Comparison of ENCODE assay signal across 25 cellular contexts in genomic region chr7:128843938-128844621, GRCh38. TPM values are rescaled to one million over a fixed set of nuclear protein-coding genes. Genes with fewer than 3 reads are reported as not detected.
DNase-seq lines count a peak whose midpoint lies in the region; ATAC-seq, FAIRE-seq and TF ChIP-seq lines count a peak whose summit lies in the region.
"Had no signal": no experiment of that assay in that cellular context is flagged by ENCODE, and none has a peak within 500 bp of the region (broad histone marks: within the 10 kb centered on the region; RNA-seq: fewer than 3 reads in every experiment).

No MANE protein-coding gene starts in this region.

- TF ChIP-seq EP300 in esophagus muscularis mucosa (IDR thresholded peaks at IDR 0.05), result no peak

- H3K27me3 ChIP-seq in esophagus muscularis mucosa, result no peaks in the 10 kb centered on the region
- H3K27me3 ChIP-seq in psoas muscle (ENCODE audit: insufficient read depth in 3 of 3, low read length in 2 of 3), result no peaks in the 10 kb centered on the region
- no peaks in the 10 kb centered on the region for H3K27me3 ChIP-seq in stomach smooth muscle (ENCODE audit: control insufficient read depth in 1 of 2, insufficient read depth in 2 of 2, low read length in 2 of 2)
- H3K27me3 ChIP-seq: MG63 had no signal

- no peak for FAIRE-seq in GM12892 (lab: Jason Lieb, UNC)
- FAIRE-seq: GM19239, H54, HTR-8/SVneo had no signal

- ATAC-seq in left ventricle myocardium superior, result no peak
- peak; percentile 11 to 40 (median 19) for ATAC-seq in psoas muscle
- ATAC-seq: Panc1 had no signal

- H3K9me3 ChIP-seq in esophagus muscularis mucosa (no peaks in the 10 kb centered on the region), psoas muscle (no peaks in the 10 kb centered on the region), stomach smooth muscle (ENCODE audit: control insufficient read depth in 2 of 2, low read length in 2 of 2) (no peaks in the 10 kb centered on the region)
- H3K9me3 ChIP-seq: MG63 had no signal

- H3K4me1 ChIP-seq in esophagus muscularis mucosa (peaks cover under 1 to 12% (median 6%) of the 10 kb centered on the region in 4 donors), psoas muscle (peaks cover 15% of the 10 kb centered on the region), stomach smooth muscle (ENCODE audit: control insufficient read depth, insufficient read depth, low read length) (peaks cover 4% of the 10 kb centered on the region)

- intact Hi-C loops in cardiac septum (cut with DNase I), result no loop called here
- intact Hi-C loops in left ventricle myocardium superior (cut with micrococcal nuclease), result no loop called here
- intact Hi-C loops in esophagus muscularis mucosa (cut with DNase I), result no loop called here
- intact Hi-C loops in psoas muscle (cut with DNase I), result no loop called here

- H3K27ac ChIP-seq in esophagus muscularis mucosa (replicated peaks in 1 of 4) (peak overlapping the region; percentile 34 to 98 (median 66)), psoas muscle (peak overlapping the region; percentile 100), stomach smooth muscle (ENCODE audit: low read length) (peak overlapping the region; percentile 46)
- H3K27ac ChIP-seq: RWPE1, SK-N-MC had no signal

- H3K9ac ChIP-seq in stomach smooth muscle (ENCODE audit: low read length in 2 of 2), result no peak overlapping the region

- H3K4me3 ChIP-seq in esophagus muscularis mucosa, result no peak overlapping the region
- no peak overlapping the region for H3K4me3 ChIP-seq in psoas muscle
- no peak overlapping the region for H3K4me3 ChIP-seq in stomach smooth muscle (ENCODE audit: low read length in 2 of 2)
- H3K4me3 ChIP-seq: MG63, SK-N-MC had no signal

- no peak for TF ChIP-seq POLR2A in esophagus muscularis mucosa (IDR thresholded peaks at IDR 0.05; ENCODE audit: low read depth)
- no peak for TF ChIP-seq POLR2A in GM12892 (IDR thresholded peaks at IDR 0.05; ENCODE audit: low read depth, low read length)

- H3K36me3 ChIP-seq in esophagus muscularis mucosa, result peaks cover 69 to 100% (median 99%) of the 10 kb centered on the region in 4 donors
- H3K36me3 ChIP-seq in psoas muscle (ENCODE audit: insufficient read depth in 1 of 2, low read depth in 1 of 2), result peaks cover 0 to 100% of the 10 kb centered on the region in 2 donors
- peaks cover 82 to 88% of the 10 kb centered on the region in 2 donors for H3K36me3 ChIP-seq in stomach smooth muscle (ENCODE audit: control insufficient read depth in 2 of 2, insufficient read depth in 2 of 2, low read length in 2 of 2)

- TF ChIP-seq CTCF in esophagus muscularis mucosa (IDR thresholded peaks at IDR 0.05) (no peak), psoas muscle (IDR thresholded peaks at IDR 0.05) (no peak)

- DNase-seq in cardiac septum (ENCODE audit: low spot score) (peak; percentile 75), left ventricle myocardium superior (no peak), esophagus muscularis mucosa (ENCODE audit: extremely low spot score) (no peak), psoas muscle (peak; percentile 34 to 79), GM12892 (ENCODE audit: insufficient read length) (no peak), NCI-H187 (lab: John Stamatoyannopoulos, UW) (no peak)
- DNase-seq in effector CD4-positive, alpha-beta T cell, result no peak
- DNase-seq: 8988T, ACHN, Calu3, DMS153, DND-41, KG1, MG63, NCI-H2029 treated with DMSO at 0.1 percent for 48 hours, NCI-H2227 treated with DMSO at 0.1 percent for 48 hours, NCI-H526 treated with DMSO at 0.1 percent for 48 hours, SIG-M5 had no signal

- 93% methylated on average over 7 of the region's 17 CpGs for WGBS in esophagus muscularis mucosa
- 52 to 79% (median 53%) methylated on average over 15 to 17 of the region's 17 CpGs for WGBS in psoas muscle, 3 donors

RNA-seq across cellular contexts. Expression of gene FLNC, which starts 13.9 kb away (rescaled TPM):
- total RNA-seq in cardiac septum, result 1,261 TPM
- total RNA-seq in left ventricle myocardium superior, result 591 TPM
- total RNA-seq in esophagus muscularis mucosa, result 100 to 1,000 TPM; 391 to 932 (median 533) TPM
- 1,000 to 10,000 TPM; 2,884 to 6,311 (median 4,401) TPM for total RNA-seq in psoas muscle
- polyA plus RNA-seq in psoas muscle, result 1,000 to 10,000 TPM; 1,080 to 4,011 (median 1,658) TPM
- 0.08 TPM for polyA plus RNA-seq in GM12892 (2012; ENCODE audit: missing spikeins)

RNA-seq across cellular contexts. Expression of gene ATP6V1F, which starts 18.6 kb away (rescaled TPM):
- total RNA-seq in cardiac septum (80.0 TPM), left ventricle myocardium superior (115 TPM), esophagus muscularis mucosa (100 to 1,000 TPM in 2 of 4 donors, 10 to 100 TPM in 2; 74.3 to 108 (median 91.9) TPM), psoas muscle (100 to 1,000 TPM; 103 to 210 (median 131) TPM)
- 100 to 1,000 TPM; 141 to 156 (median 143) TPM for polyA plus RNA-seq in psoas muscle
- polyA plus RNA-seq in GM12892 (2012; ENCODE audit: missing spikeins), result 260 TPM

RNA-seq across cellular contexts. Expression of gene CCDC136, which starts 52.3 kb away (rescaled TPM):
- total RNA-seq in cardiac septum, result 14.5 TPM
- 6.5 TPM for total RNA-seq in left ventricle myocardium superior
- total RNA-seq in esophagus muscularis mucosa, result 10 to 100 TPM; 20.7 to 36.5 (median 33.7) TPM
- total RNA-seq in psoas muscle, result 10 to 100 TPM in 2 of 4 donors, 1 to 10 TPM in 2; 3.9 to 15.7 (median 11.7) TPM
- polyA plus RNA-seq in psoas muscle, result 10 to 100 TPM; 13.4 to 24.5 (median 15.5) TPM
- polyA plus RNA-seq in GM12892 (2012; ENCODE audit: missing spikeins), result 2.3 TPM

Comparison
In these comparisons a context has a peak if more than half of its experiments do, and no peak if none do; other contexts are left out.
1. DNase-seq: peak in cardiac septum (single experiment) and psoas muscle (2 of 2); none in left ventricle myocardium superior (single experiment), esophagus muscularis mucosa (single experiment), effector CD4-positive, alpha-beta T cell (single experiment), GM12892 (single experiment) and NCI-H187 (0 of 2).
2. H3K27ac ChIP-seq: peak in every context shown above with its lines; median percentile 100 in psoas muscle; 66 in esophagus muscularis mucosa; 46 in stomach smooth muscle.